Comparison of ENCODE assay signal across 8 cellular contexts in the genomic region with DNA sequence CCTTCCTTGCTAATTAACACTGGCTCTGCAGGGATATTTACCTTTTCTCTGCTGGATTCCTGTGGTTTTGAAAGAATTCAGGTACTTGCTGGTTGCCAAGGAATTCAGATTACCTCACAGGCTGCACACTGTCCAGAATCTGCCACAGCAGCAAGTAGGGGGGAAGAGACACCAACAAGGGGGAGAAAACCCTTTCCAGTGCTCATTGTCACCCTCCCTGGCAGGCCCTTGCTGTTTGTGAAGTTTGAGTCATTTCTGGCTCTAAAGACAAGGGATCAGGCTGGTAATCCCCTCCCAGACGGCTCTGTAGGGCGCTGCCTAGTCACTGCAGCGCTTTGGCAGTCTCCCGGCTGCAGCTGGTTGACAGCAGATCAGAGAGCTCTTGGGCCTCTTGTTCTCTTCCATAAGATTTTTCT. TPM values are rescaled to one million over a fixed set of nuclear protein-coding genes. Genes with fewer than 3 reads are reported as not detected.
DNase-seq lines count a peak whose midpoint lies in the region; ATAC-seq, FAIRE-seq and TF ChIP-seq lines count a peak whose summit lies in the region.

No MANE protein-coding gene starts in this region.

- CTCF ChIA-PET in H1 (lab: Charles Lee; ENCODE audit: partially characterized antibody), result interaction anchor here (0.6 to 5.9 kb wide), 32 partner anchors 9 to 458 kb away, joined by 3 to 105 read pairs (median 4); partner anchors contain the start of genes IFT43 and TGFB3

- peak overlapping the region in 1 of 4 experiments; percentile 13; a peak in 1 of 8 replicates for H3K4me3 ChIP-seq in H1 (ENCODE audit: extremely low read depth in 1 of 4, insufficient read depth in 2 of 4, low read depth in 3 of 4, low read length in 4 of 4)

- DNase-seq in GM19240 (ENCODE audit: insufficient read length, low spot score) (peak; percentile 6), NCI-H2196 (lab: John Stamatoyannopoulos, UW; ENCODE audit: unreplicated experiment) (peak; percentile 77), H1 (ENCODE audit: low read depth in 1 of 2, low spot score in 2 of 2) (peak; percentile 10 to 51), lung microvascular endothelial cell (ENCODE audit: low read depth in 2 of 2) (peak; percentile 39 to 87), urothelium cell line (ENCODE audit: low spot score) (peak; percentile 97), erythroblast (lab: John Stamatoyannopoulos, UW) (no peak)

- peaks cover 0 to 3% (median 1%) of the 10 kb centered on the region in 4 experiments; a peak in 1 of 8 replicates for H3K36me3 ChIP-seq in H1 (ENCODE audit: control insufficient read depth in 2 of 4, insufficient read depth in 4 of 4, low read length in 3 of 4)

- no peak for TF ChIP-seq CTCF in H1 (IDR thresholded peaks at IDR 0.05; ENCODE audit: control extremely low read depth in 1 of 3, insufficient read depth in 1 of 3, low read depth in 1 of 3, low read length in 3 of 3)

- TF ChIP-seq POLR2A in H1 (IDR thresholded peaks at IDR 0.05; ENCODE audit: control extremely low read depth in 1 of 2, low read depth in 2 of 2, low read length in 2 of 2) (no peak), erythroblast (IDR thresholded peaks at IDR 0.05; ENCODE audit: low read length) (no peak)

- peak overlapping the region in 1 of 4 experiments; percentile 40; a peak in 2 of 7 replicates for H3K9ac ChIP-seq in H1 (replicated peaks in 1 of 4; ENCODE audit: extremely low read depth in 1 of 4, low read depth in 3 of 4, low read length in 3 of 4)

- H3K27ac ChIP-seq in H1 (ENCODE audit: low read depth, low read length), result peak overlapping the region; percentile 45; the same call in 1 of the 2 replicates

- no peak overlapping the region for H2BK20ac ChIP-seq in H1 (ENCODE audit: low read length)

- no peaks in the 10 kb centered on the region for H4K20me1 ChIP-seq in H1 (replicated peaks in 1 of 2; ENCODE audit: control insufficient read depth in 1 of 2, insufficient read depth in 2 of 2, low read length in 2 of 2)

- no peak overlapping the region for H3K56ac ChIP-seq in H1 (replicated peaks; ENCODE audit: insufficient read length, low read depth, low read length)

- no peak overlapping the region for H2AK5ac ChIP-seq in H1 (ENCODE audit: low read depth, low read length)

- no peak overlapping the region for H2BK5ac ChIP-seq in H1 (ENCODE audit: low read depth, low read length)

- peaks cover 0 to 14% (median 5%) of the 10 kb centered on the region in 4 experiments; a peak in 6 of 7 replicates for H3K4me1 ChIP-seq in H1 (replicated peaks in 1 of 4; ENCODE audit: control insufficient read depth in 3 of 4, insufficient read depth in 4 of 4, low read length in 3 of 4)

- H3K9me3 ChIP-seq in H1 (ENCODE audit: insufficient read depth in 2 of 2, low read depth in 1 of 2, low read length in 1 of 2), result no peaks in the 10 kb centered on the region

- no peaks in the 10 kb centered on the region for H3K79me1 ChIP-seq in H1 (ENCODE audit: low read depth, low read length)

- H2AFZ ChIP-seq in H1 (ENCODE audit: low read length), result no peak overlapping the region; the same call in 1 of the 2 replicates

- no peak for TF ChIP-seq EP300 in H1 (IDR thresholded peaks at IDR 0.05; ENCODE audit: borderline replicate concordance in 1 of 2, low read depth in 2 of 2, low read length in 2 of 2)

- H4K91ac ChIP-seq in H1 (replicated peaks; ENCODE audit: insufficient read length, low read length), result no peak overlapping the region

- no peak overlapping the region for H4K5ac ChIP-seq in H1 (ENCODE audit: insufficient read length, low read depth, low read length)

- H3K23ac ChIP-seq in H1 (ENCODE audit: insufficient read length), result no peak overlapping the region

- peak overlapping the region in 1 of 2 experiments; percentile 57; a peak in 2 of 4 replicates for H3K4me2 ChIP-seq in H1 (ENCODE audit: insufficient read depth in 1 of 2, low read depth in 2 of 2, low read length in 2 of 2)

- no peak overlapping the region for H3K18ac ChIP-seq in H1 (ENCODE audit: extremely low read depth, low read length)

- no peaks in the 10 kb centered on the region for H3K23me2 ChIP-seq in H1 (ENCODE audit: low read depth, low read length)

- FAIRE-seq in H1 (lab: Jason Lieb, UNC) (no peak), urothelium cell line (lab: Jason Lieb, UNC) (peak; percentile 94)

- H2BK15ac ChIP-seq in H1 (ENCODE audit: low read length), result no peak overlapping the region

- H3K4ac ChIP-seq in H1 (replicated peaks; ENCODE audit: insufficient read length, low read depth, low read length), result no peak overlapping the region

- no peak overlapping the region for H2BK120ac ChIP-seq in H1 (replicated peaks; ENCODE audit: low read depth, low read length)

- H2BK12ac ChIP-seq in H1 (ENCODE audit: low read depth, low read length), result no peak overlapping the region

- POLR2A ChIA-PET in H1 (lab: Charles Lee; ENCODE audit: partially characterized antibody), result interaction anchor here (0.6 kb wide), 1 partner anchor 830 kb away, joined by 4 read pairs; no protein-coding TSS in a partner anchor

- H4K8ac ChIP-seq in H1 (ENCODE audit: extremely low read depth, insufficient read depth, low read length), result no peak overlapping the region

- no peaks in the 10 kb centered on the region for H3K27me3 ChIP-seq in H1 (replicated peaks in 1 of 4; ENCODE audit: control insufficient read depth in 3 of 4, extremely low read depth in 1 of 4, insufficient read depth in 3 of 4, low read length in 3 of 4)

- TF ChIP-seq RAD21 in H1 (IDR thresholded peaks at IDR 0.05 in 1 of 2, conservative IDR thresholded peaks at IDR 0.05 in 1 of 2; ENCODE audit: low read depth in 2 of 2, low read length in 2 of 2), result no peak

- ATAC-seq in GM21423 (IDR thresholded peaks at IDR 0.05; ENCODE audit: unreplicated experiment) (no peak), GM21528 (IDR thresholded peaks at IDR 0.05; ENCODE audit: low FRiP score, unreplicated experiment) (no peak)

- no peak overlapping the region for H3K14ac ChIP-seq in H1 (ENCODE audit: insufficient read length)

- WGBS in H1 (ENCODE audit: extremely low coverage in 1 of 2, insufficient coverage in 1 of 2, insufficient read length in 1 of 2, insufficient replicate concordance in 2 of 2, low coverage in 1 of 2, low lambda C conversion rate in 2 of 2, missing lambda C conversion rate in 1 of 2), 2 experiments, result 56% methylated on average over 4 of the region's 4 CpGs; no CpG with 5 or more reads in 1 of the 2 experiments

- no peaks in the 10 kb centered on the region for H3K79me2 ChIP-seq in H1 (ENCODE audit: control insufficient read depth in 1 of 2, insufficient read depth in 2 of 2, low read length in 2 of 2)

TF ChIP-seq in H1, 55 proteins besides CTCF, POLR2A, EP300 and RAD21 (continues in another document):
- no peak for TF ChIP-seq CBX8 (IDR thresholded peaks at IDR 0.05; ENCODE audit: borderline replicate concordance, low read depth, low read length)
- TF ChIP-seq BACH1 (IDR thresholded peaks at IDR 0.05; ENCODE audit: low read length), result 0 out of 2 replicates have a peak, but pooled peaks have one; percentile 11
- no peak for TF ChIP-seq SIRT6 (IDR thresholded peaks at IDR 0.05; ENCODE audit: low read length)
- no peak for TF ChIP-seq EZH2 (IDR thresholded peaks at IDR 0.05; ENCODE audit: low read depth, low read length, severe bottlenecking)
- 0 out of 2 replicates have a peak, but pooled peaks have one; percentile 11 for TF ChIP-seq MAFK (IDR thresholded peaks at IDR 0.05; ENCODE audit: low read depth, low read length)
- TF ChIP-seq TAF7 (optimal IDR thresholded peaks at IDR 0.05; ENCODE audit: borderline replicate concordance, low read depth, low read length), result no peak
- TF ChIP-seq, protein P1, sequence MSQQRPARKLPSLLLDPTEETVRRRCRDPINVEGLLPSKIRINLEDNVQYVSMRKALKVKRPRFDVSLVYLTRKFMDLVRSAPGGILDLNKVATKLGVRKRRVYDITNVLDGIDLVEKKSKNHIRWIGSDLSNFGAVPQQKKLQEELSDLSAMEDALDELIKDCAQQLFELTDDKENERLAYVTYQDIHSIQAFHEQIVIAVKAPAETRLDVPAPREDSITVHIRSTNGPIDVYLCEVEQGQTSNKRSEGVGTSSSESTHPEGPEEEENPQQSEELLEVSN (IDR thresholded peaks at IDR 0.05), result no peak
- TF ChIP-seq SRF (IDR thresholded peaks at IDR 0.05; ENCODE audit: low read depth, low read length), result no peak
- TF ChIP-seq SP4 (IDR thresholded peaks at IDR 0.05; ENCODE audit: low read length), result no peak
- no peak for TF ChIP-seq RXRA (IDR thresholded peaks at IDR 0.05; ENCODE audit: insufficient read depth, low read depth, low read length)
- no peak for TF ChIP-seq JUND (IDR thresholded peaks at IDR 0.05; ENCODE audit: low read length)
- TF ChIP-seq SIN3A (conservative IDR thresholded peaks at IDR 0.05 in 1 of 2, IDR thresholded peaks at IDR 0.05 in 1 of 2; ENCODE audit: low read depth in 1 of 2, low read length in 2 of 2), result 0 out of 4 replicates have a peak, but pooled peaks of 1 of the 2 experiments have one; percentile 27
- TF ChIP-seq KDM1A (IDR thresholded peaks at IDR 0.05; ENCODE audit: borderline replicate concordance, low read length), result no peak
- 0 out of 2 replicates have a peak, but pooled peaks have one; percentile 30 for TF ChIP-seq TAF1 (IDR thresholded peaks at IDR 0.05; ENCODE audit: low read depth, low read length)
- no peak for TF ChIP-seq FOSL1 (IDR thresholded peaks at IDR 0.05; ENCODE audit: insufficient read depth, low read depth, low read length)

RNA-seq across cellular contexts. Expression of gene TTLL5, which starts 50.8 kb away (rescaled TPM):
- 44.6 and 45.9 TPM in 2 replicates for total RNA-seq in H1 (2021; fragmentation: NEBNext Ultra II Directional; extraction: Animal tissue kit (Norgen Biotek cat#: 25700))
- 14.8 and 16.1 TPM in 2 replicates for polyA plus RNA-seq in H1 (2011; rRNA removed)
- polyA plus RNA-seq in H1 (2011; cell fraction: cytosol; rRNA removed), result 15.9 TPM
- 22.9 TPM for polyA plus RNA-seq in H1 (2011; cell fraction: nucleus; rRNA removed)
- polyA plus RNA-seq in H1 (2012, experiment 1 of 2), result 22.8 to 31.8 TPM (median 23.2 TPM) in 4 replicates
- polyA plus RNA-seq in H1 (2012, experiment 2 of 2), result 2.7 TPM
- 24.5 TPM for polyA plus RNA-seq in H1 (2013, experiment 1 of 2)
- polyA plus RNA-seq in H1 (2013, experiment 2 of 2), result 25.2 TPM
- polyA minus RNA-seq in H1 (2011; rRNA and poly(A)+ RNA removed), result 52.0 and 82.4 TPM in 2 replicates
- polyA minus RNA-seq in H1 (2011; cell fraction: cytosol; rRNA and poly(A)+ RNA removed), result 23.4 TPM
- polyA minus RNA-seq in H1 (2011; cell fraction: nucleus; rRNA and poly(A)+ RNA removed), result 104 TPM
- total RNA-seq in lung microvascular endothelial cell, result 20.0 and 20.4 TPM in 2 replicates

RNA-seq across cellular contexts. Expression of gene ERG28, which starts 51.1 kb away (rescaled TPM):
- total RNA-seq in H1 (2021; fragmentation: NEBNext Ultra II Directional; extraction: Animal tissue kit (Norgen Biotek cat#: 25700)), result 30.5 and 32.6 TPM in 2 replicates
- polyA plus RNA-seq in H1 (2011; rRNA removed), result 45.3 and 56.7 TPM in 2 replicates
- 42.6 TPM for polyA plus RNA-seq in H1 (2011; cell fraction: cytosol; rRNA removed)
- polyA plus RNA-seq in H1 (2011; cell fraction: nucleus; rRNA removed), result 21.8 TPM
- 31.8 to 37.4 TPM (median 35.1 TPM) in 4 replicates for polyA plus RNA-seq in H1 (2012, experiment 1 of 2)
- polyA plus RNA-seq in H1 (2012, experiment 2 of 2), result 56.3 TPM
- polyA plus RNA-seq in H1 (2013, experiment 1 of 2), result 81.1 TPM
- 112 TPM for polyA plus RNA-seq in H1 (2013, experiment 2 of 2)
- 21.5 and 23.6 TPM in 2 replicates for polyA minus RNA-seq in H1 (2011; rRNA and poly(A)+ RNA removed)
- 9.3 TPM for polyA minus RNA-seq in H1 (2011; cell fraction: cytosol; rRNA and poly(A)+ RNA removed)
- 11.7 TPM for polyA minus RNA-seq in H1 (2011; cell fraction: nucleus; rRNA and poly(A)+ RNA removed)
- 5.0 TPM in 2 replicates for total RNA-seq in lung microvascular endothelial cell

Comparison
In these comparisons a context has a peak if more than half of its experiments do, and no peak if none do; other contexts are left out.
1. DNase-seq: peak in GM19240 (single experiment), NCI-H2196 (single experiment), H1 (2 of 2), lung microvascular endothelial cell (2 of 2) and urothelium cell line (single experiment); none in erythroblast (0 of 2).